Comparison of ENCODE assay signal across 20 cellular contexts in genomic region chr22:36036167-36036624, GRCh38. TPM values are rescaled to one million over a fixed set of nuclear protein-coding genes. Genes with fewer than 3 reads are reported as not detected.
DNase-seq lines count a peak whose midpoint lies in the region; ATAC-seq and TF ChIP-seq lines count a peak whose summit lies in the region.
"Had no signal": no experiment of that assay in that cellular context is flagged by ENCODE, and none has a peak within 500 bp of the region (broad histone marks: within the 10 kb centered on the region; RNA-seq: fewer than 3 reads in every experiment).

No MANE protein-coding gene starts in this region.

- no peak for TF ChIP-seq CTCF in hepatocyte (IDR thresholded peaks at IDR 0.05; ENCODE audit: poor library complexity)

- H3K36me3 Mint-ChIP-seq in activated CD4-positive, alpha-beta T cell treated with anti-CD3 and anti-CD28 coated beads, Interleukin-2, amount 10 ng/mL, durations not matched to agents 24 days and 14 days (ENCODE audit: low read depth): no peaks in the 10 kb centered on the region
- H3K36me3 Mint-ChIP-seq: activated naive CD4-positive, alpha-beta T cell treated with anti-CD3 and anti-CD28 coated beads, Interleukin-2, amount 50 U/mL, for 72 hours; brain; T-cell had no signal

- no peak overlapping the region for H3K4me3 Mint-ChIP-seq in activated CD4-positive, alpha-beta T cell treated with anti-CD3 and anti-CD28 coated beads, Interleukin-2, amount 10 ng/mL, durations not matched to agents 24 days and 14 days
- H3K4me3 Mint-ChIP-seq: neural progenitor cell; stimulated activated naive CD8-positive, alpha-beta T cell treated with anti-CD3 and anti-CD28 coated beads, Interleukin-15, Interleukin-2, amounts not matched to agents 100 ng/mL and 50 ng/mL, for 24 hours; T-cell had no signal

- H3K27me3 Mint-ChIP-seq in activated CD4-positive, alpha-beta T cell treated with anti-CD3 and anti-CD28 coated beads, Interleukin-2, amount 10 ng/mL, durations not matched to agents 24 days and 14 days: peaks cover 33% of the 10 kb centered on the region

- H3K9me3 ChIP-seq in hepatocyte (ENCODE audit: low read depth): no peaks in the 10 kb centered on the region

- H4K20me1 ChIP-seq in hepatocyte (ENCODE audit: insufficient read depth, poor library complexity, severe bottlenecking): no peaks in the 10 kb centered on the region

- H3K9me2 ChIP-seq in hepatocyte (replicated peaks; ENCODE audit: insufficient read depth): no peaks in the 10 kb centered on the region

- H3K9me3 Mint-ChIP-seq in activated CD4-positive, alpha-beta T cell treated with anti-CD3 and anti-CD28 coated beads, Interleukin-2, amount 10 ng/mL, durations not matched to agents 24 days and 14 days: no peaks in the 10 kb centered on the region
- H3K9me3 Mint-ChIP-seq: activated naive CD4-positive, alpha-beta T cell treated with anti-CD3 and anti-CD28 coated beads, Interleukin-2, amount 50 U/mL, for 72 hours; stimulated activated naive CD8-positive, alpha-beta T cell treated with anti-CD3 and anti-CD28 coated beads, Interleukin-15, Interleukin-2, amounts not matched to agents 100 ng/mL and 50 ng/mL, for 24 hours; T-cell had no signal

- H3K27me3 ChIP-seq in hepatocyte: no peaks in the 10 kb centered on the region
- H3K27me3 ChIP-seq: neural progenitor cell had no signal

- peak; percentile 9 for DNase-seq in DMS79 treated with DMSO at 0.1 percent for 48 hours (lab: John Stamatoyannopoulos, UW)
- no peak for DNase-seq in DMS79 (lab: John Stamatoyannopoulos, UW)
- DNase-seq in NCI-H69 (lab: John Stamatoyannopoulos, UW): peak; percentile 40
- no peak for DNase-seq in hepatocyte (ENCODE audit: low spot score)
- no peak for DNase-seq in sciatic nerve (ENCODE audit: low spot score)
- DNase-seq in activated CD4-positive, alpha-beta T cell treated with anti-CD3 and anti-CD28 coated beads, Interleukin-2, amount 10 ng/mL, durations not matched to agents 24 days and 14 days: no peak
- DNase-seq: 8988T; activated CD4-positive, CD25-positive, alpha-beta regulatory T cell treated with anti-CD3 and anti-CD28 coated beads, Interleukin-2, amount 50 U/mL, for 72 hours; activated T-cell treated with anti-CD3 and anti-CD28 coated beads for 4 hours; C1 segment of cervical spinal cord; effector CD4-positive, alpha-beta T cell; MM.1S; T-cell had no signal

- peak overlapping the region; percentile 32 for H3K4me2 ChIP-seq in hepatocyte

- 23% methylated on average over 6 of the region's 6 CpGs for WGBS in hepatocyte (ENCODE audit: low lambda C conversion rate, missing lambda C conversion rate)

- peaks cover 4% of the 10 kb centered on the region for H3K4me1 ChIP-seq in hepatocyte (ENCODE audit: insufficient read depth)

- ATAC-seq in sciatic nerve (peak; percentile 55), HG02763 (IDR thresholded peaks at IDR 0.05; ENCODE audit: unreplicated experiment) (no peak), HG02885 (IDR thresholded peaks at IDR 0.05; ENCODE audit: poor library complexity, unreplicated experiment) (no peak)
- ATAC-seq: activated naive CD4-positive, alpha-beta T cell treated with anti-CD3 and anti-CD28 coated beads, Interleukin-2, amount 50 U/mL, for 72 hours; T-cell had no signal

- H3K36me3 ChIP-seq in hepatocyte (replicated peaks; ENCODE audit: insufficient read depth, low read depth): no peaks in the 10 kb centered on the region
- H3K36me3 ChIP-seq: neural progenitor cell had no signal

- intact Hi-C loops in sciatic nerve (cut with DNase I): no loop called here
- intact Hi-C loops in activated CD4-positive, alpha-beta T cell treated with anti-CD3 and anti-CD28 coated beads, Interleukin-2, amount 10 ng/mL, durations not matched to agents 24 days and 14 days (cut with micrococcal nuclease): no loop called here

- peak overlapping the region; percentile 12 for H2AFZ ChIP-seq in hepatocyte

- H3K4me3 ChIP-seq in hepatocyte: no peak overlapping the region
- H3K4me3 ChIP-seq: neural progenitor cell, skin epidermis had no signal

- H3K79me2 ChIP-seq in hepatocyte: no peaks in the 10 kb centered on the region

- no peaks in the 10 kb centered on the region for H3K4me1 Mint-ChIP-seq in activated CD4-positive, alpha-beta T cell treated with anti-CD3 and anti-CD28 coated beads, Interleukin-2, amount 10 ng/mL, durations not matched to agents 24 days and 14 days
- H3K4me1 Mint-ChIP-seq: T-cell had no signal

- no peak overlapping the region for H3K27ac Mint-ChIP-seq in activated CD4-positive, alpha-beta T cell treated with anti-CD3 and anti-CD28 coated beads, Interleukin-2, amount 10 ng/mL, durations not matched to agents 24 days and 14 days
- H3K27ac Mint-ChIP-seq: activated naive CD4-positive, alpha-beta T cell treated with anti-CD3 and anti-CD28 coated beads, Interleukin-2, amount 50 U/mL, for 72 hours; neural progenitor cell; stimulated activated naive CD8-positive, alpha-beta T cell treated with anti-CD3 and anti-CD28 coated beads, Interleukin-15, Interleukin-2, amounts not matched to agents 100 ng/mL and 50 ng/mL, for 24 hours; T-cell had no signal

- peak overlapping the region; percentile 18 for H3K27ac ChIP-seq in hepatocyte
- H3K27ac ChIP-seq: neural progenitor cell had no signal

RNA-seq across cellular contexts. Expression of gene RBFOX2, which starts 7.6 kb away (rescaled TPM):
- total RNA-seq in hepatocyte (94.7 and 133 TPM in 2 replicates), sciatic nerve (77.7 TPM)
- polyA plus RNA-seq in hepatocyte: 76.7 and 84.2 TPM in 2 replicates
- total RNA-seq in activated CD4-positive, alpha-beta T cell treated with anti-CD3 and anti-CD28 coated beads, Interleukin-2, amount 10 ng/mL, durations not matched to agents 24 days and 14 days: 3.6 and 3.9 TPM in 2 replicates

Comparison
In these comparisons a context has a peak if more than half of its experiments do, and no peak if none do; other contexts are left out.
1. DNase-seq: peak in DMS79 treated with DMSO at 0.1 percent for 48 hours (single experiment) and NCI-H69 (single experiment); none in DMS79 (single experiment), hepatocyte (single experiment), sciatic nerve (single experiment) and activated CD4-positive, alpha-beta T cell treated with anti-CD3 and anti-CD28 coated beads, Interleukin-2, amount 10 ng/mL, durations not matched to agents 24 days and 14 days (single experiment).
2. RNA of gene RBFOX2, which starts 7.6 kb away (total RNA-seq): 94.7 to 133 TPM in hepatocyte and 77.7 TPM in sciatic nerve (single experiment); 3.6 to 3.9 TPM in activated CD4-positive, alpha-beta T cell treated with anti-CD3 and anti-CD28 coated beads, Interleukin-2, amount 10 ng/mL, durations not matched to agents 24 days and 14 days; every median in the first group is over 10 times any median in the second.